8 cellular contexts compared by ENCODE assay signal in the genomic region with DNA sequence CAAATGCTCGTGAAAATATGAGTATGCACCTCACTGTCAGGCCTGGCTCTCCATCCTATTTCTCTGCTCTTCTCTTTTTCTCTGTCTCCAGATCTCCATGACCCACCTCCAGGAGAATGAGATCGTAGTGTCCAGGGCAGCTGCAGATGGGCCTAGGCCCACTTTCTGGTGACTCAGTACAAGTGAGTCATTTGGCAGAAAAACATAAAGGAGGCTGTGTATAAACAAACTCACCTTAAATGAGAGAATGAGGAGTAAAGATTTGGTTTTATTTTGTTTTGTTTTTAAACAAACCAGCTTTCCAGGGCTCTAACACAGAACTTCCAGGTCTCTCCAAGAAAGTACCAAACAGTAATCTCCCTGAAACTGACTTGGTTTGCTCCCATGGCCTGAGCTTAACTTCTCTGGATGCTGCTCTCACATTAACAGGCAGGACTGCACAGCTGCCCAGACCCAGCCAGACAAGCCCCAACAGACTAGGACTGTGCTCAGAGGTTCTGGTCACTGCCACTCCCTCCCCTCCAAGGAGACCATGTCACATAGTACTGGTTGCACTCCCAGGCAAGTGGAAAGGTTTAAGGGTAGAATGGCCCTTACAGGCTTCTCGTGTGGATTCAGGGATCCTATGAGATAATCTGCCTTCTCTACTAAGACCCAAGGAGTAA. TPM values are rescaled to one million over a fixed set of nuclear protein-coding genes. Genes with fewer than 3 reads are reported as not detected.
DNase-seq lines count a peak whose midpoint lies in the region; ATAC-seq and TF ChIP-seq lines count a peak whose summit lies in the region.

No MANE protein-coding gene starts in this region.

- no peaks in the 10 kb centered on the region for H3K27me3 ChIP-seq in RWPE2 (ENCODE audit: insufficient read depth, poor library complexity, severe bottlenecking)
- H3K27me3 ChIP-seq in esophagus squamous epithelium: no peaks in the 10 kb centered on the region

- DNase-seq in EH (ENCODE audit: low read depth) (peak; percentile 81), RWPE2 (ENCODE audit: low spot score) (no peak), esophagus squamous epithelium (lab: John Stamatoyannopoulos, UW) (no peak), renal cortical epithelial cell (ENCODE audit: low read depth) (peak; percentile 82), NCI-H128 (lab: John Stamatoyannopoulos, UW; ENCODE audit: unreplicated experiment) (no peak)
- no peak for DNase-seq in activated naive CD4-positive, alpha-beta T cell treated with anti-CD3 and anti-CD28 coated beads, Interleukin-2, amount 50 U/mL, for 72 hours (ENCODE audit: low spot score in 2 of 2)

- H3K4me3 ChIP-seq in RWPE2 (ENCODE audit: severe bottlenecking): no peak overlapping the region
- no peak overlapping the region for H3K4me3 ChIP-seq in esophagus squamous epithelium

- no peak for TF ChIP-seq POLR2A in esophagus squamous epithelium (IDR thresholded peaks at IDR 0.05)

- H3K27ac Mint-ChIP-seq in activated naive CD4-positive, alpha-beta T cell treated with anti-CD3 and anti-CD28 coated beads, Interleukin-2, amount 50 U/mL, for 72 hours: no peak overlapping the region

- H3K9me3 ChIP-seq in RWPE2 (ENCODE audit: severe bottlenecking) (no peaks in the 10 kb centered on the region), esophagus squamous epithelium (no peaks in the 10 kb centered on the region)

- peaks cover 5 to 14% of the 10 kb centered on the region in 2 donors for H3K36me3 Mint-ChIP-seq in activated naive CD4-positive, alpha-beta T cell treated with anti-CD3 and anti-CD28 coated beads, Interleukin-2, amount 50 U/mL, for 72 hours

- ATAC-seq in RWPE2 (ENCODE audit: low read depth): peak; percentile 72
- ATAC-seq in GM21381 (IDR thresholded peaks at IDR 0.05; ENCODE audit: unreplicated experiment): no peak
- no peak for ATAC-seq in HG02623 (IDR thresholded peaks at IDR 0.05; ENCODE audit: unreplicated experiment)
- no peak for ATAC-seq in activated naive CD4-positive, alpha-beta T cell treated with anti-CD3 and anti-CD28 coated beads, Interleukin-2, amount 50 U/mL, for 72 hours

- intact Hi-C loops in esophagus squamous epithelium (cut with DNase I): loop anchor here (10.0 kb wide), 1 partner anchor 87 kb away; no protein-coding TSS in a partner anchor

- peak overlapping the region; percentile 79 for H3K27ac ChIP-seq in RWPE2 (ENCODE audit: poor library complexity, severe bottlenecking)
- peak overlapping the region in 3 of 4 donors; percentile 86 to 99 (median 96) for H3K27ac ChIP-seq in esophagus squamous epithelium

- peaks cover 45% of the 10 kb centered on the region for H3K4me1 ChIP-seq in RWPE2 (ENCODE audit: insufficient read depth, poor library complexity, severe bottlenecking)
- H3K4me1 ChIP-seq in esophagus squamous epithelium: peaks cover 30 to 67% (median 42%) of the 10 kb centered on the region in 3 donors

- 59 to 60% methylated on average over 3 of the region's 3 CpGs for WGBS in esophagus squamous epithelium, 2 donors

- no peaks in the 10 kb centered on the region for H3K9me3 Mint-ChIP-seq in activated naive CD4-positive, alpha-beta T cell treated with anti-CD3 and anti-CD28 coated beads, Interleukin-2, amount 50 U/mL, for 72 hours

- no peaks in the 10 kb centered on the region for H3K36me3 ChIP-seq in RWPE2 (ENCODE audit: low read depth)
- H3K36me3 ChIP-seq in esophagus squamous epithelium: no peaks in the 10 kb centered on the region

- TF ChIP-seq CTCF in RWPE2 (IDR thresholded peaks at IDR 0.05; ENCODE audit: poor library complexity, severe bottlenecking) (no peak), esophagus squamous epithelium (IDR thresholded peaks at IDR 0.05) (no peak)

RNA-seq across cellular contexts. Expression of a gene that starts 1.5 kb away (rescaled TPM):
- 10 to 100 TPM; 13.3 to 37.2 (median 22.5) TPM for total RNA-seq in esophagus squamous epithelium
- total RNA-seq in renal cortical epithelial cell: 18.1 and 97.1 TPM in 2 replicates
- total RNA-seq in activated naive CD4-positive, alpha-beta T cell treated with anti-CD3 and anti-CD28 coated beads, Interleukin-2, amount 50 U/mL, for 72 hours: 10 to 100 TPM in 1 of 2 donors, 1 to 10 TPM in 1; 9.8 to 13.9 TPM

Comparison
In these comparisons a context has a peak if more than half of its experiments do, and no peak if none do; other contexts are left out.
1. DNase-seq: peak in EH (single experiment) and renal cortical epithelial cell (single experiment); none in RWPE2 (single experiment), esophagus squamous epithelium (single experiment), NCI-H128 (single experiment) and activated naive CD4-positive, alpha-beta T cell treated with anti-CD3 and anti-CD28 coated beads, Interleukin-2, amount 50 U/mL, for 72 hours (0 of 2).